10 cellular contexts compared by ENCODE assay signal in the genomic region with DNA sequence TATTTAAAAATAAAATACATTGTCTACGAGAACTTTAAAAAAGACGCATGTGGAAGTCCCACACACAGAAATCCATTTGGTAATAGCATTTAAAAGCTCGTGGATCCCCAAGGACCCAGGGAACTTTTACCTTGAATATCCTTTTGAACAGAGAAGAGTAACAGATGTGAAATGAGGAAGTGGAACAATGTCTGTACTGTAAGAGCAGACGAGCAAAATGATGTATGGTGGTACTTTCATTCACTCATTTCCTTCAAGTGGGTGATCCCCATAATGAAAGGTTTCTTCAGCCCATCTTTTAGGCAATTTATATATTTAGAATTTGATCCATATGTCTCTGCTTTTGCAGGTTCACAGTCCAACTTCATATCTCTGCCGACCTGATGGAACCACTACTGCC.
A peak's percentile ranks its signal among the peaks of the same experiment; 100 is the strongest.
DNase-seq lines count a peak whose midpoint lies in the region; ATAC-seq, FAIRE-seq and TF ChIP-seq lines count a peak whose summit lies in the region.
"Had no signal": no experiment of that assay in that cellular context is flagged by ENCODE, and none has a peak within 500 bp of the region (broad histone marks: within the 10 kb centered on the region; RNA-seq: fewer than 3 reads in every experiment).

No MANE protein-coding gene starts in this region.

- peaks cover 37% of the 10 kb centered on the region for H3K4me1 Mint-ChIP-seq in mesothelial cell of epicardium

- no peaks in the 10 kb centered on the region for H3K9me3 Mint-ChIP-seq in mesothelial cell of epicardium
- H3K9me3 Mint-ChIP-seq: activated T-cell treated with anti-CD3 and anti-CD28 coated beads, Interleukin-2, amount 50 U/mL, for 4 hours had no signal

- intact Hi-C loops in ovary (cut with DNase I) = no loop called here

- H3K4me3 Mint-ChIP-seq in mesothelial cell of epicardium = no peak overlapping the region
- H3K4me3 Mint-ChIP-seq: activated T-cell treated with anti-CD3 and anti-CD28 coated beads, Interleukin-2, amount 50 U/mL, for 4 hours had no signal

- H3K36me3 Mint-ChIP-seq in mesothelial cell of epicardium = peaks cover 49% of the 10 kb centered on the region

- no peaks in the 10 kb centered on the region for H3K9me3 ChIP-seq in ovary

- FAIRE-seq in GM19239 (lab: Jason Lieb, UNC) = peak; percentile 87

- H3K4me1 ChIP-seq in ovary (ENCODE audit: insufficient read depth) = no peaks in the 10 kb centered on the region

- H3K27ac ChIP-seq in ovary = no peak overlapping the region

- no peak for DNase-seq in GM19239 (ENCODE audit: insufficient read length, low spot score)
- DNase-seq in mesothelial cell of epicardium (ENCODE audit: low spot score in 2 of 2, unreplicated experiment in 2 of 2) = no peak
- DNase-seq in activated gamma-delta T cell treated with Interleukin-2 at 50 U/mL for 16 hours = no peak
- no peak for DNase-seq in activated naive CD4-positive, alpha-beta T cell (lab: John Stamatoyannopoulos, UW)
- no peak for DNase-seq in DMS53 treated with DMSO at 0.1 percent for 48 hours (lab: John Stamatoyannopoulos, UW; ENCODE audit: unreplicated experiment)
- no peak for DNase-seq in ovary
- DNase-seq: activated T-cell treated with anti-CD3 and anti-CD28 coated beads, Interleukin-2, amount 50 U/mL, for 4 hours; NK-92 treated with Interleukin-12 subunit alpha and Interleukin-12 subunit beta, amount 100 ng/mL, for 24 hours had no signal

- TF ChIP-seq POLR2A in ovary (IDR thresholded peaks at IDR 0.05) = no peak

- H3K4me3 ChIP-seq in ovary = no peak overlapping the region

- H3K27me3 ChIP-seq in ovary = no peaks in the 10 kb centered on the region

- WGBS in ovary, 3 donors = 80 to 87% (median 81%) methylated on average over 5 of the region's 5 CpGs

- peak; percentile 93 for ATAC-seq in HG02610 (IDR thresholded peaks at IDR 0.05; ENCODE audit: unreplicated experiment)
- ATAC-seq in HG03457 (IDR thresholded peaks at IDR 0.05; ENCODE audit: unreplicated experiment) = peak; percentile 93
- ATAC-seq: activated T-cell treated with anti-CD3 and anti-CD28 coated beads, Interleukin-2, amount 50 U/mL, for 4 hours had no signal

- TF ChIP-seq CTCF in mesothelial cell of epicardium (IDR thresholded peaks at IDR 0.05; ENCODE audit: unreplicated experiment) (no peak), ovary (IDR thresholded peaks at IDR 0.05) (no peak)

- TF ChIP-seq EP300 in ovary (IDR thresholded peaks at IDR 0.05) = no peak

- H3K27me3 Mint-ChIP-seq in mesothelial cell of epicardium (ENCODE audit: low read depth) = no peaks in the 10 kb centered on the region

- no peaks in the 10 kb centered on the region for H3K36me3 ChIP-seq in ovary

- peak overlapping the region; percentile 30 for H3K27ac Mint-ChIP-seq in mesothelial cell of epicardium
